2 cellular contexts compared by ENCODE assay signal in the genomic region with DNA sequence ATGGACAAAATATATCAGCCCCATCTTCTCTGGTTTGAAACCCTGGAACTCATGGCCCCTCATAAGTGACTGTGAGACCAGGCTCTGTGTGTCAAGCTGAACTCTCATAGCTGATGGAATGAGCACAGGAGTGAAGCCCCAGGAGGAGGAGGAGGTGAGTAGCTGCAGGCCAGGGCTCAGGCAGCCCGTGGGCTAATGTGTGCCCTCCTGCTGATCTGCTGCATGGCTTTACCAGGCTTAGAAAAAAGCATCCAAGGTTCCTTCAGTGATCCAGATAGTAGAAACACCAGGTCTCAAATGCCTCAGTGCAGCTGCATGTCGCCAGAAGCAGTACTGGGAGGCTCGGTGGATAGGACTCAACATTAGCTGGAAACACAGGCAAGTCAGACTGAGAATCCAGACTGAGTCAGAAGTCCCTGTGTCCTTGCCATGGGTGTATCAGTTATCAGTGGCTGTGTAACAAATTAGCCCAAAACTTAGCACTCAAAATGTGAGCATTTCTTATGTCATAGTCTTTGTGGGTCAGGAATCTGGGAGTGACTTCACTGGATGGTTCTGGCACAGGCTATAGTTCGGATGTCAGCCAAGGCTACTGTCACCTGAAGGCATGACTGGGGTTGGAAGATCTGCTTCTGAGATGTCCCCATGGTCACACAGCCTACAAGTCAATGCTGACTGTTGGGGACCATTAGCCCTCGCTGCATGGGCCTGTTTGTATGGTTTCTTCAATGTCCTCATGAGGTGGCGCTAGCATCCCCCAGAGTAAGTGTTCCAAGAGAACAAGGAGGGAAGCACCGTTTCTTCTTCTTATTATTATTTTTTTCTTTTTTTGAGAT.
TF ChIP-seq lines count a peak whose summit lies in the region.

No MANE protein-coding gene starts in this region.

TF ChIP-seq in IMR-90, 13 proteins besides CTCF, POLR2A, EP300 and RAD21:
- TF ChIP-seq MAZ (IDR thresholded peaks at IDR 0.05; ENCODE audit: borderline replicate concordance, low read depth, low read length) (no peak), MAFK (IDR thresholded peaks at IDR 0.05; ENCODE audit: low read depth, low read length) (no peak), CEBPB (IDR thresholded peaks at IDR 0.05; ENCODE audit: low read depth, low read length) (no peak), BHLHE40 (IDR thresholded peaks at IDR 0.05; ENCODE audit: low read depth, low read length) (no peak), RCOR1 (IDR thresholded peaks at IDR 0.05; ENCODE audit: insufficient replicate concordance, low read length) (no peak), CHD1 (IDR thresholded peaks at IDR 0.05; ENCODE audit: low read depth, low read length) (no peak), MXI1 (IDR thresholded peaks at IDR 0.05; ENCODE audit: borderline replicate concordance, low read depth, low read length) (no peak), SMC3 (IDR thresholded peaks at IDR 0.05; ENCODE audit: low read depth, low read length) (no peak), NFE2L2 (IDR thresholded peaks at IDR 0.05; ENCODE audit: low read depth, low read length) (no peak), FOS (IDR thresholded peaks at IDR 0.05; ENCODE audit: low read depth, low read length) (no peak)
- TF ChIP-seq, protein P1, sequence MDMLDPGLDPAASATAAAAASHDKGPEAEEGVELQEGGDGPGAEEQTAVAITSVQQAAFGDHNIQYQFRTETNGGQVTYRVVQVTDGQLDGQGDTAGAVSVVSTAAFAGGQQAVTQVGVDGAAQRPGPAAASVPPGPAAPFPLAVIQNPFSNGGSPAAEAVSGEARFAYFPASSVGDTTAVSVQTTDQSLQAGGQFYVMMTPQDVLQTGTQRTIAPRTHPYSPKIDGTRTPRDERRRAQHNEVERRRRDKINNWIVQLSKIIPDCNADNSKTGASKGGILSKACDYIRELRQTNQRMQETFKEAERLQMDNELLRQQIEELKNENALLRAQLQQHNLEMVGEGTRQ (IDR thresholded peaks at IDR 0.05; ENCODE audit: low read depth, low read length) = no peak
- TF ChIP-seq, protein P2, sequence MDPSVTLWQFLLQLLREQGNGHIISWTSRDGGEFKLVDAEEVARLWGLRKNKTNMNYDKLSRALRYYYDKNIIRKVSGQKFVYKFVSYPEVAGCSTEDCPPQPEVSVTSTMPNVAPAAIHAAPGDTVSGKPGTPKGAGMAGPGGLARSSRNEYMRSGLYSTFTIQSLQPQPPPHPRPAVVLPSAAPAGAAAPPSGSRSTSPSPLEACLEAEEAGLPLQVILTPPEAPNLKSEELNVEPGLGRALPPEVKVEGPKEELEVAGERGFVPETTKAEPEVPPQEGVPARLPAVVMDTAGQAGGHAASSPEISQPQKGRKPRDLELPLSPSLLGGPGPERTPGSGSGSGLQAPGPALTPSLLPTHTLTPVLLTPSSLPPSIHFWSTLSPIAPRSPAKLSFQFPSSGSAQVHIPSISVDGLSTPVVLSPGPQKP (IDR thresholded peaks at IDR 0.05; ENCODE audit: borderline replicate concordance, low read depth, low read length) = no peak

TF ChIP-seq in H1, 55 proteins besides CTCF, POLR2A, EP300 and RAD21:
- TF ChIP-seq SUZ12 (IDR thresholded peaks at IDR 0.05; ENCODE audit: low read length) = no peak
- TF ChIP-seq SP2 (IDR thresholded peaks at IDR 0.05; ENCODE audit: low read length) = no peak
- no peak for TF ChIP-seq RBBP5 (IDR thresholded peaks at IDR 0.05; ENCODE audit: borderline replicate concordance, low read depth, low read length)
- no peak for TF ChIP-seq MAFK (IDR thresholded peaks at IDR 0.05; ENCODE audit: low read depth, low read length)
- TF ChIP-seq CEBPB (IDR thresholded peaks at IDR 0.05; ENCODE audit: low read depth, low read length) = no peak
- no peak for TF ChIP-seq CREB1 (IDR thresholded peaks at IDR 0.05)
- TF ChIP-seq NRF1 (IDR thresholded peaks at IDR 0.05; ENCODE audit: low read depth, low read length) = no peak
- no peak for TF ChIP-seq SAP30 (IDR thresholded peaks at IDR 0.05; ENCODE audit: insufficient read depth, insufficient replicate concordance, low read length)
- TF ChIP-seq TBP (IDR thresholded peaks at IDR 0.05; ENCODE audit: low read depth, low read length) = no peak
- TF ChIP-seq GTF2F1 (IDR thresholded peaks at IDR 0.05; ENCODE audit: borderline replicate concordance, low read depth, low read length) = no peak
- TF ChIP-seq ASH2L (IDR thresholded peaks at IDR 0.05; ENCODE audit: low read length) = no peak
- no peak for TF ChIP-seq CBX8 (IDR thresholded peaks at IDR 0.05; ENCODE audit: borderline replicate concordance, low read depth, low read length)
- no peak for TF ChIP-seq HDAC2 (IDR thresholded peaks at IDR 0.05; ENCODE audit: borderline replicate concordance in 1 of 2, low read depth in 2 of 2, low read length in 2 of 2)
- no peak for TF ChIP-seq CTBP2 (IDR thresholded peaks at IDR 0.05; ENCODE audit: borderline replicate concordance, insufficient read depth, insufficient read length, low read length)
- TF ChIP-seq POU5F1 (IDR thresholded peaks at IDR 0.05; ENCODE audit: low read depth, low read length) = no peak
- TF ChIP-seq YY1 (IDR thresholded peaks at IDR 0.05; ENCODE audit: low read depth, low read length) = no peak
- no peak for TF ChIP-seq KDM5A (IDR thresholded peaks at IDR 0.05; ENCODE audit: low read length)
- TF ChIP-seq, protein P3, sequence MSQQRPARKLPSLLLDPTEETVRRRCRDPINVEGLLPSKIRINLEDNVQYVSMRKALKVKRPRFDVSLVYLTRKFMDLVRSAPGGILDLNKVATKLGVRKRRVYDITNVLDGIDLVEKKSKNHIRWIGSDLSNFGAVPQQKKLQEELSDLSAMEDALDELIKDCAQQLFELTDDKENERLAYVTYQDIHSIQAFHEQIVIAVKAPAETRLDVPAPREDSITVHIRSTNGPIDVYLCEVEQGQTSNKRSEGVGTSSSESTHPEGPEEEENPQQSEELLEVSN (IDR thresholded peaks at IDR 0.05) = no peak
- TF ChIP-seq BACH1 (IDR thresholded peaks at IDR 0.05; ENCODE audit: low read length) = no peak
- no peak for TF ChIP-seq JUN (IDR thresholded peaks at IDR 0.05; ENCODE audit: low read depth, low read length)
